ENCODE assay signal across 20 cellular contexts in the genomic region with DNA sequence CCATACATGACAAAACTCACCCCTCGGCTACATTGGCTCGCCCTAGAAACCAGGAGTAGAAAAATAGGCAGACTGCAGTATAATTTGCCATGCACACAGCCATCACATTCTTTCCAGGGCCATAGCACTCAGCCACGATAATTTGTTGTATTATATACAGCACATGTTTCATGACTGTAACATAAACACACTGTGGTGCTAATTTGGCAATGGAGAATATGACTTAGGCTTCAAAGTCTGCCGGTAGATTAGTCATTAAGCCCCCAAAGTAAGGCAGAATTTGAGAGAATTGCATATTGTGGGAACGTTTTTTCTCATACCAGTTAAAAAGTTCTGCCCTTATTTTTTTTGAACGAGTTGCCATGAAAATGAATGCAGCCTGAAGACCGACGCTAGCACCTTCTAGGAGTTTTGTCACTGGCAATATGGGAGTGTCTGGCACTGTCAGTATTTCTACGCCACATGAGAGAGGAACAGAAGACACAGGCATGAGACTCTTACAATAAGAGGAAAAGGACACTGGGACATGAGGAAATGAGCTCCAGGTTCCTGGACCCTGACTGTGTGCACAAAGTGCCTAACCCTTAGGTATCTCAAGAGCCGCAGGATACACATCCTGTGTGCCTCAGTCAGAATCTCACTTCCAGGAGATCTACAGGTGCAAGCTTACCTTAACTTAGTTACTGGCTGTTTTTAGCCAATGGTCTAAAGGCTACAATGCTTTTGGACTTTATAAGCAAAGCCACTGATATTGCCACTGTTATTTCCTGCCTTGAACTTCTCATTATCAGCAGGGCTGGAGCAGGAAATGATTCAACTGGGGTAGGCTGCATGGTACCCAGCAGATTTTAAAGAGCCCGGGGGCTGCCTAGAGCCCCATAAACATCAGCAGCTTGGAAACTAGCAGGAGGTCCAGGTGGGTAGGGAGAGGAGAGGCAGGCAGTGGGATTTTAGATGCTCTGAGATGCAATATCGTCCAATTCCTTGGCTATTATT.
A peak's percentile ranks its signal among the peaks of the same experiment; 100 is the strongest.
DNase-seq lines count a peak whose midpoint lies in the region; ATAC-seq, FAIRE-seq and TF ChIP-seq lines count a peak whose summit lies in the region.
"Had no signal": no experiment of that assay in that cellular context is flagged by ENCODE, and none has a peak within 500 bp of the region (broad histone marks: within the 10 kb centered on the region; RNA-seq: fewer than 3 reads in every experiment).

No MANE protein-coding gene starts in this region.

- in situ Hi-C loops in astrocyte of the cerebellum (cut with HindIII; ENCODE audit: low sequenced_read_pairs): no loop called here

- peaks cover 42% of the 10 kb centered on the region for H3K4me1 ChIP-seq in Loucy (ENCODE audit: insufficient read depth, low read length, poor library complexity, severe bottlenecking)
- peaks cover 0 to 2% of the 10 kb centered on the region in 2 donors for H3K4me1 ChIP-seq in small intestine (ENCODE audit: control insufficient read depth in 2 of 2, insufficient read depth in 1 of 2, low read depth in 1 of 2, low read length in 1 of 2)
- H3K4me1 ChIP-seq: colonic mucosa, tibial artery had no signal

- no peaks in the 10 kb centered on the region for H3K9me2 ChIP-seq in Loucy (replicated peaks; ENCODE audit: low read depth, low read length)

- no peak for ATAC-seq in activated naive CD8-positive, alpha-beta T cell treated with anti-CD3 and anti-CD28 coated beads, Interleukin-2, amount 50 U/mL, for 24 hours

- H3K4me3 ChIP-seq in Loucy (ENCODE audit: low read length, poor library complexity, severe bottlenecking) (peak overlapping the region; percentile 49), astrocyte of the cerebellum (ENCODE audit: low read depth, low read length) (no peak overlapping the region), fibroblast of villous mesenchyme (ENCODE audit: low read depth, low read length) (no peak overlapping the region), small intestine (ENCODE audit: low read depth in 1 of 2, low read length in 2 of 2) (no peak overlapping the region)
- H3K4me3 ChIP-seq: adrenal gland, colonic mucosa, hepatocyte, ovary, tibial artery had no signal

- H3K27ac Mint-ChIP-seq in activated naive CD8-positive, alpha-beta T cell treated with anti-CD3 and anti-CD28 coated beads, Interleukin-2, amount 50 U/mL, for 24 hours: no peak overlapping the region
- H3K27ac Mint-ChIP-seq: activated T-cell treated with anti-CD3 and anti-CD28 coated beads, Interleukin-2, amount 50 U/mL, for 24 hours had no signal

- peak overlapping the region; percentile 8 for H3K9ac ChIP-seq in Loucy (ENCODE audit: low read depth, low read length, poor library complexity, severe bottlenecking)

- peak overlapping the region; percentile 67 for H3K4me2 ChIP-seq in Loucy (ENCODE audit: low read depth, low read length, poor library complexity, severe bottlenecking)
- H3K4me2 ChIP-seq: hepatocyte had no signal

- no peak for FAIRE-seq in small intestine (lab: Jason Lieb, UNC)
- FAIRE-seq: D721Med, H54, kidney had no signal

- H3F3A ChIP-seq in Loucy (ENCODE audit: low read depth): peaks cover 3% of the 10 kb centered on the region; the same call in 1 of the 2 replicates

- H3K36me3 ChIP-seq in Loucy (ENCODE audit: insufficient read depth, low read length) (no peaks in the 10 kb centered on the region), small intestine (ENCODE audit: control insufficient read depth in 2 of 2, insufficient read depth in 2 of 2, low read length in 2 of 2) (no peaks in the 10 kb centered on the region)
- H3K36me3 ChIP-seq: adrenal gland, colonic mucosa, ovary, tibial artery had no signal

- 73 to 79% (median 75%) methylated on average over 12 of the region's 12 CpGs for WGBS in small intestine, 3 donors

- H4K20me1 ChIP-seq in Loucy (ENCODE audit: insufficient read depth, low read length, poor library complexity, severe bottlenecking): no peaks in the 10 kb centered on the region

- no peak for TF ChIP-seq CTCF in Loucy (conservative IDR thresholded peaks at IDR 0.05; ENCODE audit: low read length)
- no peak for TF ChIP-seq CTCF in astrocyte of the cerebellum (IDR thresholded peaks at IDR 0.05; ENCODE audit: low read depth, low read length, missing control alignments)
- TF ChIP-seq CTCF in fibroblast of villous mesenchyme (IDR thresholded peaks at IDR 0.05; ENCODE audit: insufficient read depth, low read depth, low read length): no peak

- peak overlapping the region in 1 of 2 donors; percentile 64 for H3K27ac ChIP-seq in small intestine (ENCODE audit: low read depth in 1 of 2, low read length in 1 of 2)
- H3K27ac ChIP-seq: colonic mucosa, hepatocyte, ovary, tibial artery had no signal

- H3K79me2 ChIP-seq in Loucy (ENCODE audit: insufficient read depth, low read length): no peaks in the 10 kb centered on the region
- H3K79me2 ChIP-seq: hepatocyte had no signal

- no peak overlapping the region for H2AFZ ChIP-seq in Loucy (ENCODE audit: low read length)
- H2AFZ ChIP-seq: hepatocyte had no signal

- no peaks in the 10 kb centered on the region for H3K27me3 ChIP-seq in Loucy (ENCODE audit: insufficient read depth, low read length, poor library complexity, severe bottlenecking)
- no peaks in the 10 kb centered on the region for H3K27me3 ChIP-seq in small intestine (ENCODE audit: control insufficient read depth in 2 of 2, insufficient read depth in 2 of 2, low read length in 2 of 2)
- H3K27me3 ChIP-seq: adrenal gland, colonic mucosa, hepatocyte, ovary, tibial artery had no signal

- H3K9me3 Mint-ChIP-seq in activated naive CD8-positive, alpha-beta T cell treated with anti-CD3 and anti-CD28 coated beads, Interleukin-2, amount 50 U/mL, for 24 hours: no peaks in the 10 kb centered on the region
- H3K9me3 Mint-ChIP-seq: activated T-cell treated with anti-CD3 and anti-CD28 coated beads, Interleukin-2, amount 50 U/mL, for 24 hours had no signal

- H3K4me3 Mint-ChIP-seq in activated naive CD8-positive, alpha-beta T cell treated with anti-CD3 and anti-CD28 coated beads, Interleukin-2, amount 50 U/mL, for 24 hours: no peak overlapping the region
- H3K4me3 Mint-ChIP-seq: activated T-cell treated with anti-CD3 and anti-CD28 coated beads, Interleukin-2, amount 50 U/mL, for 24 hours had no signal

- H3K27me3 Mint-ChIP-seq in activated naive CD8-positive, alpha-beta T cell treated with anti-CD3 and anti-CD28 coated beads, Interleukin-2, amount 50 U/mL, for 24 hours: peaks cover 2% of the 10 kb centered on the region
- H3K27me3 Mint-ChIP-seq: activated T-cell treated with anti-CD3 and anti-CD28 coated beads, Interleukin-2, amount 50 U/mL, for 24 hours had no signal

- H3K9me3 ChIP-seq in Loucy (ENCODE audit: insufficient read depth, low read depth, low read length) (no peaks in the 10 kb centered on the region), small intestine (ENCODE audit: control insufficient read depth, low read depth) (no peaks in the 10 kb centered on the region)
- H3K9me3 ChIP-seq: adrenal gland, colonic mucosa, ovary, tibial artery had no signal

- DNase-seq in astrocyte of the cerebellum (ENCODE audit: low read depth): peak; percentile 28
- peak; percentile 50 for DNase-seq in fibroblast of villous mesenchyme (ENCODE audit: low read depth)
- DNase-seq in small intestine: peak; percentile 56
- no peak for DNase-seq in NCI-H510A treated with DMSO at 0.1 percent for 48 hours (lab: John Stamatoyannopoulos, UW)
- no peak for DNase-seq in NCI-H2081 treated with DMSO at 0.1 percent for 48 hours (lab: John Stamatoyannopoulos, UW)
- no peak for DNase-seq in activated naive CD8-positive, alpha-beta T cell treated with anti-CD3 and anti-CD28 coated beads, Interleukin-2, amount 50 U/mL, for 24 hours
- DNase-seq: activated CD4-positive, alpha-beta T cell treated with anti-CD3 and anti-CD28 coated beads, Interleukin-2, amount 50 U/mL, for 1 hour; activated T-cell treated with anti-CD3 and anti-CD28 coated beads, Interleukin-2, amount 50 U/mL, for 24 hours; colonic mucosa; kidney; NCI-H1694 treated with DMSO at 0.1 percent for 48 hours; NCI-H446; ovary; T-helper 9 cell; tibial artery had no signal

- no peaks in the 10 kb centered on the region for H3K4me1 Mint-ChIP-seq in activated naive CD8-positive, alpha-beta T cell treated with anti-CD3 and anti-CD28 coated beads, Interleukin-2, amount 50 U/mL, for 24 hours

- no peaks in the 10 kb centered on the region for H3K36me3 Mint-ChIP-seq in activated naive CD8-positive, alpha-beta T cell treated with anti-CD3 and anti-CD28 coated beads, Interleukin-2, amount 50 U/mL, for 24 hours (ENCODE audit: low read depth)

Comparison
In these comparisons a context has a peak if more than half of its experiments do, and no peak if none do; other contexts are left out.
1. DNase-seq: peak in astrocyte of the cerebellum (single experiment), fibroblast of villous mesenchyme (single experiment) and small intestine (single experiment); none in NCI-H510A treated with DMSO at 0.1 percent for 48 hours (single experiment), NCI-H2081 treated with DMSO at 0.1 percent for 48 hours (single experiment) and activated naive CD8-positive, alpha-beta T cell treated with anti-CD3 and anti-CD28 coated beads, Interleukin-2, amount 50 U/mL, for 24 hours (single experiment).